2 cellular contexts compared by ENCODE assay signal in the genomic region with DNA sequence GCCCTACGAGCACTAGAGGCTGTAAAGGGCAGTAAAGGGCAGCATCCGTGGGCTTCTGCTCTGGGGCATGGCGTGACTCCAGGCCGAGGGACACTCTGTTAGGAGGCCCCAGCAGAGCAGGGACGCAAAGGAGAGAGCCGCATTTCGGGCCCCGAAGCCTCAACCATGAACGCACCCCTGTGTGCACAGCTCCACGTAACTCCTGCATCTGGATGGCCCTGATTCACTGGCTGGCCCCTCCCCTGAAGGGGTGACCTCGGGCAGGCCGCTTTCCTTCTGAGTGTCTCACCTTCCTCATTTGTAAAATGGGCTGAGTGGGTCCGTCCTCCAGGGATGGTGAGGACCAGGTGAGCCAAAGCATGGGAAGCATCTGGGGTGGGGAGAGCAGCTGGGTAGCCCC.
TF ChIP-seq lines count a peak whose summit lies in the region.

No MANE protein-coding gene starts in this region.

TF ChIP-seq in GM23338, 12 proteins besides CTCF, POLR2A, EP300 and RAD21 (continues in another document):
- TF ChIP-seq NANOG (IDR thresholded peaks at IDR 0.05; ENCODE audit: borderline replicate concordance) (no peak), JUNB (IDR thresholded peaks at IDR 0.05; ENCODE audit: unreplicated experiment) (no peak), CREB1 (CRISPR knock-in tag; IDR thresholded peaks at IDR 0.05; ENCODE audit: low read depth) (no peak), ZNF114 (CRISPR knock-in tag; IDR thresholded peaks at IDR 0.05) (no peak), STAT1 (IDR thresholded peaks at IDR 0.05; ENCODE audit: unreplicated experiment) (no peak), POLR2AphosphoS5 (IDR thresholded peaks at IDR 0.05; ENCODE audit: low read depth) (no peak), EZH2phosphoT487 (IDR thresholded peaks at IDR 0.05; ENCODE audit: unreplicated experiment) (no peak), ZNF331 (CRISPR knock-in tag; IDR thresholded peaks at IDR 0.05; ENCODE audit: low read depth) (no peak), EZH2 (IDR thresholded peaks at IDR 0.05; ENCODE audit: low read depth, unreplicated experiment) (no peak)
- TF ChIP-seq, protein P1, sequence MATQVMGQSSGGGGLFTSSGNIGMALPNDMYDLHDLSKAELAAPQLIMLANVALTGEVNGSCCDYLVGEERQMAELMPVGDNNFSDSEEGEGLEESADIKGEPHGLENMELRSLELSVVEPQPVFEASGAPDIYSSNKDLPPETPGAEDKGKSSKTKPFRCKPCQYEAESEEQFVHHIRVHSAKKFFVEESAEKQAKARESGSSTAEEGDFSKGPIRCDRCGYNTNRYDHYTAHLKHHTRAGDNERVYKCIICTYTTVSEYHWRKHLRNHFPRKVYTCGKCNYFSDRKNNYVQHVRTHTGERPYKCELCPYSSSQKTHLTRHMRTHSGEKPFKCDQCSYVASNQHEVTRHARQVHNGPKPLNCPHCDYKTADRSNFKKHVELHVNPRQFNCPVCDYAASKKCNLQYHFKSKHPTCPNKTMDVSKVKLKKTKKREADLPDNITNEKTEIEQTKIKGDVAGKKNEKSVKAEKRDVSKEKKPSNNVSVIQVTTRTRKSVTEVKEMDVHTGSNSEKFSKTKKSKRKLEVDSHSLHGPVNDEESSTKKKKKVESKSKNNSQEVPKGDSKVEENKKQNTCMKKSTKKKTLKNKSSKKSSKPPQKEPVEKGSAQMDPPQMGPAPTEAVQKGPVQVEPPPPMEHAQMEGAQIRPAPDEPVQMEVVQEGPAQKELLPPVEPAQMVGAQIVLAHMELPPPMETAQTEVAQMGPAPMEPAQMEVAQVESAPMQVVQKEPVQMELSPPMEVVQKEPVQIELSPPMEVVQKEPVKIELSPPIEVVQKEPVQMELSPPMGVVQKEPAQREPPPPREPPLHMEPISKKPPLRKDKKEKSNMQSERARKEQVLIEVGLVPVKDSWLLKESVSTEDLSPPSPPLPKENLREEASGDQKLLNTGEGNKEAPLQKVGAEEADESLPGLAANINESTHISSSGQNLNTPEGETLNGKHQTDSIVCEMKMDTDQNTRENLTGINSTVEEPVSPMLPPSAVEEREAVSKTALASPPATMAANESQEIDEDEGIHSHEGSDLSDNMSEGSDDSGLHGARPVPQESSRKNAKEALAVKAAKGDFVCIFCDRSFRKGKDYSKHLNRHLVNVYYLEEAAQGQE (IDR thresholded peaks at IDR 0.05; ENCODE audit: unreplicated experiment), result no peak
- TF ChIP-seq, protein P2, sequence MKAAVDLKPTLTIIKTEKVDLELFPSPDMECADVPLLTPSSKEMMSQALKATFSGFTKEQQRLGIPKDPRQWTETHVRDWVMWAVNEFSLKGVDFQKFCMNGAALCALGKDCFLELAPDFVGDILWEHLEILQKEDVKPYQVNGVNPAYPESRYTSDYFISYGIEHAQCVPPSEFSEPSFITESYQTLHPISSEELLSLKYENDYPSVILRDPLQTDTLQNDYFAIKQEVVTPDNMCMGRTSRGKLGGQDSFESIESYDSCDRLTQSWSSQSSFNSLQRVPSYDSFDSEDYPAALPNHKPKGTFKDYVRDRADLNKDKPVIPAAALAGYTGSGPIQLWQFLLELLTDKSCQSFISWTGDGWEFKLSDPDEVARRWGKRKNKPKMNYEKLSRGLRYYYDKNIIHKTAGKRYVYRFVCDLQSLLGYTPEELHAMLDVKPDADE (IDR thresholded peaks at IDR 0.05), result no peak

TF ChIP-seq in K562, 482 proteins besides CTCF, POLR2A, EP300 and RAD21:
- TF ChIP-seq, protein P3, sequence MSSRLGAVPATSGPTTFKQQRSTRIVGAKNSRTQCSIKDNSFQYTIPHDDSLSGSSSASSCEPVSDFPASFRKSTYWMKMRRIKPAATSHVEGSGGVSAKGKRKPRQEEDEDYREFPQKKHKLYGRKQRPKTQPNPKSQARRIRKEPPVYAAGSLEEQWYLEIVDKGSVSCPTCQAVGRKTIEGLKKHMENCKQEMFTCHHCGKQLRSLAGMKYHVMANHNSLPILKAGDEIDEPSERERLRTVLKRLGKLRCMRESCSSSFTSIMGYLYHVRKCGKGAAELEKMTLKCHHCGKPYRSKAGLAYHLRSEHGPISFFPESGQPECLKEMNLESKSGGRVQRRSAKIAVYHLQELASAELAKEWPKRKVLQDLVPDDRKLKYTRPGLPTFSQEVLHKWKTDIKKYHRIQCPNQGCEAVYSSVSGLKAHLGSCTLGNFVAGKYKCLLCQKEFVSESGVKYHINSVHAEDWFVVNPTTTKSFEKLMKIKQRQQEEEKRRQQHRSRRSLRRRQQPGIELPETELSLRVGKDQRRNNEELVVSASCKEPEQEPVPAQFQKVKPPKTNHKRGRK (tag; IDR thresholded peaks at IDR 0.05), result no peak
- no peak for TF ChIP-seq RBM39 (optimal IDR thresholded peaks at IDR 0.05; ENCODE audit: low read depth, low read length)
- TF ChIP-seq, protein P4, sequence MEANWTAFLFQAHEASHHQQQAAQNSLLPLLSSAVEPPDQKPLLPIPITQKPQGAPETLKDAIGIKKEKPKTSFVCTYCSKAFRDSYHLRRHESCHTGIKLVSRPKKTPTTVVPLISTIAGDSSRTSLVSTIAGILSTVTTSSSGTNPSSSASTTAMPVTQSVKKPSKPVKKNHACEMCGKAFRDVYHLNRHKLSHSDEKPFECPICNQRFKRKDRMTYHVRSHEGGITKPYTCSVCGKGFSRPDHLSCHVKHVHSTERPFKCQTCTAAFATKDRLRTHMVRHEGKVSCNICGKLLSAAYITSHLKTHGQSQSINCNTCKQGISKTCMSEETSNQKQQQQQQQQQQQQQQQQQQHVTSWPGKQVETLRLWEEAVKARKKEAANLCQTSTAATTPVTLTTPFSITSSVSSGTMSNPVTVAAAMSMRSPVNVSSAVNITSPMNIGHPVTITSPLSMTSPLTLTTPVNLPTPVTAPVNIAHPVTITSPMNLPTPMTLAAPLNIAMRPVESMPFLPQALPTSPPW (CRISPR knock-in tag; IDR thresholded peaks at IDR 0.05), result no peak
- no peak for TF ChIP-seq ELF1 (tag; IDR thresholded peaks at IDR 0.05)
- TF ChIP-seq XRCC3 (IDR thresholded peaks at IDR 0.05), result no peak
- TF ChIP-seq PHF21A (IDR thresholded peaks at IDR 0.05; ENCODE audit: borderline replicate concordance, low read depth), result no peak
TF ChIP-seq in K562: peak in this region for 0.
